29 cellular contexts compared by ENCODE assay signal in genomic region chr15:39272901-39273300, GRCh38.
"Had no signal": no experiment of that assay in that cellular context is flagged by ENCODE, and none has a peak within 500 bp of the region (broad histone marks: within the 10 kb centered on the region; RNA-seq: fewer than 3 reads in every experiment).

No MANE protein-coding gene starts in this region.

- H3K4me1 ChIP-seq: breast epithelium, right atrium auricular region, uterus had no signal

- H3K4me3 ChIP-seq: breast epithelium, esophagus muscularis mucosa, heart left ventricle, right atrium auricular region, uterus had no signal

- H3K27me3 ChIP-seq: breast epithelium, esophagus muscularis mucosa, foreskin keratinocyte, heart left ventricle, right atrium auricular region, uterus had no signal

- H3K27me3 Mint-ChIP-seq: activated CD4-positive, alpha-beta memory T cell treated with anti-CD3 and anti-CD28 coated beads, Interleukin-2, amount 10 ng/mL, durations not matched to agents 7 days and 5 days; activated T-cell treated with anti-CD3 and anti-CD28 coated beads, Interleukin-2, amount 50 U/mL, for 24 hours had no signal

- H3K4me1 Mint-ChIP-seq: activated CD4-positive, alpha-beta memory T cell treated with anti-CD3 and anti-CD28 coated beads, Interleukin-2, amount 10 ng/mL, durations not matched to agents 7 days and 5 days; activated CD4-positive, alpha-beta T cell treated with anti-CD3 and anti-CD28 coated beads, Interleukin-2, amount 10 ng/mL, durations not matched to agents 7 days and 5 days; immature natural killer cell; naive thymus-derived CD8-positive, alpha-beta T cell had no signal

- H3K36me3 Mint-ChIP-seq: immature natural killer cell; naive thymus-derived CD8-positive, alpha-beta T cell; type B pancreatic cell had no signal

- H3K36me3 ChIP-seq: breast epithelium, esophagus muscularis mucosa, heart left ventricle, right atrium auricular region, uterus had no signal

- H3K27ac Mint-ChIP-seq: activated CD4-positive, alpha-beta memory T cell treated with anti-CD3 and anti-CD28 coated beads, Interleukin-2, amount 10 ng/mL, durations not matched to agents 7 days and 5 days; activated CD4-positive, alpha-beta T cell treated with anti-CD3 and anti-CD28 coated beads, Interleukin-2, amount 10 ng/mL, durations not matched to agents 7 days and 5 days; activated T-cell treated with anti-CD3 and anti-CD28 coated beads, Interleukin-2, amount 50 U/mL, for 24 hours; immature natural killer cell; naive thymus-derived CD8-positive, alpha-beta T cell; stimulated activated naive CD8-positive, alpha-beta T cell treated with anti-CD3 and anti-CD28 coated beads, Interleukin-15, Interleukin-2, amounts not matched to agents 100 ng/mL and 50 ng/mL, for 24 hours had no signal

- H3K9me3 ChIP-seq: breast epithelium, esophagus muscularis mucosa, heart left ventricle, right atrium auricular region, uterus had no signal

- H3K9me3 Mint-ChIP-seq: activated CD4-positive, alpha-beta memory T cell treated with anti-CD3 and anti-CD28 coated beads, Interleukin-2, amount 10 ng/mL, durations not matched to agents 7 days and 5 days; activated CD4-positive, alpha-beta T cell treated with anti-CD3 and anti-CD28 coated beads, Interleukin-2, amount 10 ng/mL, durations not matched to agents 7 days and 5 days; activated T-cell treated with anti-CD3 and anti-CD28 coated beads, Interleukin-2, amount 50 U/mL, for 24 hours; immature natural killer cell; naive thymus-derived CD8-positive, alpha-beta T cell; stimulated activated naive CD8-positive, alpha-beta T cell treated with anti-CD3 and anti-CD28 coated beads, Interleukin-15, Interleukin-2, amounts not matched to agents 100 ng/mL and 50 ng/mL, for 24 hours; type B pancreatic cell had no signal

- H3K4me3 Mint-ChIP-seq: activated CD4-positive, alpha-beta memory T cell treated with anti-CD3 and anti-CD28 coated beads, Interleukin-2, amount 10 ng/mL, durations not matched to agents 7 days and 5 days; activated CD4-positive, alpha-beta T cell treated with anti-CD3 and anti-CD28 coated beads, Interleukin-2, amount 10 ng/mL, durations not matched to agents 7 days and 5 days; activated T-cell treated with anti-CD3 and anti-CD28 coated beads, Interleukin-2, amount 50 U/mL, for 24 hours; immature natural killer cell; naive thymus-derived CD8-positive, alpha-beta T cell; neural crest cell; stimulated activated naive CD8-positive, alpha-beta T cell treated with anti-CD3 and anti-CD28 coated beads, Interleukin-15, Interleukin-2, amounts not matched to agents 100 ng/mL and 50 ng/mL, for 24 hours; type B pancreatic cell had no signal

- H3K27ac ChIP-seq: breast epithelium, esophagus muscularis mucosa, foreskin keratinocyte, heart left ventricle, right atrium auricular region, uterus had no signal

- DNase-seq: activated CD4-positive, alpha-beta memory T cell treated with anti-CD3 and anti-CD28 coated beads, Interleukin-2, amount 10 ng/mL, durations not matched to agents 7 days and 5 days; activated CD4-positive, alpha-beta T cell treated with anti-CD3 and anti-CD28 coated beads for 1 hour; activated CD4-positive, alpha-beta T cell treated with anti-CD3 and anti-CD28 coated beads, Interleukin-2, amount 10 ng/mL, durations not matched to agents 7 days and 5 days; activated CD8-positive, alpha-beta memory T cell treated with anti-CD3 and anti-CD28 coated beads, Interleukin-2, amount 50 U/mL, for 48 hours; activated gamma-delta T cell treated with Interleukin-2 at 50 U/mL for 16 hours; activated naive CD4-positive, alpha-beta T cell treated with anti-CD3 and anti-CD28 coated beads, Interleukin-2, amount 50 U/mL, for 16 hours; activated T-cell treated with anti-CD3 and anti-CD28 coated beads, Interleukin-2, amount 50 U/mL, for 24 hours; amniotic stem cell; central memory CD4-positive, alpha-beta T cell; dermis blood vessel endothelial cell; effector CD4-positive, alpha-beta T cell; foreskin keratinocyte; heart left ventricle; hypothalamus; immature natural killer cell; kidney; left colon; mammary epithelial cell; naive thymus-derived CD8-positive, alpha-beta T cell; nucleus accumbens; stimulated activated CD4-positive, alpha-beta T cell treated with anti-CD3 and anti-CD28 coated beads, Interleukin-2, amount 100 ng/mL, for 48 hours; T1000; uterus had no signal

- ATAC-seq: foreskin keratinocyte; heart left ventricle; left colon; naive thymus-derived CD8-positive, alpha-beta T cell had no signal
